ENCODE assay signal across 1 cellular context in the genomic region with DNA sequence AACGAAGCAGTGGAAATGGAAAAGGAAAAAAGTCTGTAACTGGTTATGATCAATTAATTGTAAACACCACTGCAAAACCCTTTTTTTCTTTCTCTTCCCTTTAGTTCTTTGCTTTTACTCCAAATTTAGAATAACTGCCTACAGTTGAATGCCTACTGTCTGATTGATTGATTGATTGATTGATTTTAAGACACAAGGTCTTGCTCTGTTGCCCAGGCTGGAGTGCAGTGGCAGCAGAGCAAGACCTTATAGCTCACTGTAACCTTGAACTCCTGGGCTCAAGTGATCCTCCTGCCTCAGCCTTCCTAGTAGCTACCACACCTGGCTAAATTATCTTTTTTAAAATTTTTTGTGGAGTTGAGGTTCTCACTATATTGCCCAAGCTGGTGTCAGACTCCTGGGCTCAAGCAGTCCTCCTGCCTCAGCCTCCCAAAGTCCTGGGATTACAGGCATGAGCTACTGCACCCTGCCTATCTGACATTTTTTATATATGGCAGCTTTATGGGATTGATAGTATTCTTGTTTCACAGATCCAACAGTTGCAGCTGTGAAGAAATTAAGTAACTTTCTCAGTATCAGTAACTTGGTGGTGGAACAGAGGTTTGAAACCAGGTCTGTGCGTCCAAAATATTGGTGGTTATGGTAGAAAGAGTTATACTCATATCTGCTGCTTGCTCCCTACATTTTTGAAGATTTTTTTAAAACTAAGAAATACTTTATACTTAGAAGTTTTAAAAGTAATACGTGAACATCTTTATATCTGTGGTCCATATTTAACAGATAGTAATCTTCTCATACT.
A peak's percentile ranks its signal among the peaks of the same experiment; 100 is the strongest.
TF ChIP-seq lines count a peak whose summit lies in the region.

No MANE protein-coding gene starts in this region.

TF ChIP-seq in K562, 482 proteins besides CTCF, POLR2A, EP300 and RAD21:
- no peak for TF ChIP-seq GABPB1 (CRISPR knock-in tag; IDR thresholded peaks at IDR 0.05)
- TF ChIP-seq, protein P1, sequence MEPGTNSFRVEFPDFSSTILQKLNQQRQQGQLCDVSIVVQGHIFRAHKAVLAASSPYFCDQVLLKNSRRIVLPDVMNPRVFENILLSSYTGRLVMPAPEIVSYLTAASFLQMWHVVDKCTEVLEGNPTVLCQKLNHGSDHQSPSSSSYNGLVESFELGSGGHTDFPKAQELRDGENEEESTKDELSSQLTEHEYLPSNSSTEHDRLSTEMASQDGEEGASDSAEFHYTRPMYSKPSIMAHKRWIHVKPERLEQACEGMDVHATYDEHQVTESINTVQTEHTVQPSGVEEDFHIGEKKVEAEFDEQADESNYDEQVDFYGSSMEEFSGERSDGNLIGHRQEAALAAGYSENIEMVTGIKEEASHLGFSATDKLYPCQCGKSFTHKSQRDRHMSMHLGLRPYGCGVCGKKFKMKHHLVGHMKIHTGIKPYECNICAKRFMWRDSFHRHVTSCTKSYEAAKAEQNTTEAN (CRISPR knock-in tag; IDR thresholded peaks at IDR 0.05) = no peak
- TF ChIP-seq, protein P2, sequence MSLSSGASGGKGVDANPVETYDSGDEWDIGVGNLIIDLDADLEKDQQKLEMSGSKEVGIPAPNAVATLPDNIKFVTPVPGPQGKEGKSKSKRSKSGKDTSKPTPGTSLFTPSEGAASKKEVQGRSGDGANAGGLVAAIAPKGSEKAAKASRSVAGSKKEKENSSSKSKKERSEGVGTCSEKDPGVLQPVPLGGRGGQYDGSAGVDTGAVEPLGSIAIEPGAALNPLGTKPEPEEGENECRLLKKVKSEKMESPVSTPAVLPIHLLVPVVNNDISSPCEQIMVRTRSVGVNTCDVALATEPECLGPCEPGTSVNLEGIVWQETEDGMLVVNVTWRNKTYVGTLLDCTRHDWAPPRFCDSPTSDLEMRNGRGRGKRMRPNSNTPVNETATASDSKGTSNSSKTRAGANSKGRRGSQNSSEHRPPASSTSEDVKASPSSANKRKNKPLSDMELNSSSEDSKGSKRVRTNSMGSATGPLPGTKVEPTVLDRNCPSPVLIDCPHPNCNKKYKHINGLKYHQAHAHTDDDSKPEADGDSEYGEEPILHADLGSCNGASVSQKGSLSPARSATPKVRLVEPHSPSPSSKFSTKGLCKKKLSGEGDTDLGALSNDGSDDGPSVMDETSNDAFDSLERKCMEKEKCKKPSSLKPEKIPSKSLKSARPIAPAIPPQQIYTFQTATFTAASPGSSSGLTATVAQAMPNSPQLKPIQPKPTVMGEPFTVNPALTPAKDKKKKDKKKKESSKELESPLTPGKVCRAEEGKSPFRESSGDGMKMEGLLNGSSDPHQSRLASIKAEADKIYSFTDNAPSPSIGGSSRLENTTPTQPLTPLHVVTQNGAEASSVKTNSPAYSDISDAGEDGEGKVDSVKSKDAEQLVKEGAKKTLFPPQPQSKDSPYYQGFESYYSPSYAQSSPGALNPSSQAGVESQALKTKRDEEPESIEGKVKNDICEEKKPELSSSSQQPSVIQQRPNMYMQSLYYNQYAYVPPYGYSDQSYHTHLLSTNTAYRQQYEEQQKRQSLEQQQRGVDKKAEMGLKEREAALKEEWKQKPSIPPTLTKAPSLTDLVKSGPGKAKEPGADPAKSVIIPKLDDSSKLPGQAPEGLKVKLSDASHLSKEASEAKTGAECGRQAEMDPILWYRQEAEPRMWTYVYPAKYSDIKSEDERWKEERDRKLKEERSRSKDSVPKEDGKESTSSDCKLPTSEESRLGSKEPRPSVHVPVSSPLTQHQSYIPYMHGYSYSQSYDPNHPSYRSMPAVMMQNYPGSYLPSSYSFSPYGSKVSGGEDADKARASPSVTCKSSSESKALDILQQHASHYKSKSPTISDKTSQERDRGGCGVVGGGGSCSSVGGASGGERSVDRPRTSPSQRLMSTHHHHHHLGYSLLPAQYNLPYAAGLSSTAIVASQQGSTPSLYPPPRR (CRISPR knock-in tag; IDR thresholded peaks at IDR 0.05; ENCODE audit: borderline replicate concordance) = no peak
- TF ChIP-seq MCM3 (IDR thresholded peaks at IDR 0.05) = no peak
- no peak for TF ChIP-seq SPI1 (IDR thresholded peaks at IDR 0.05; ENCODE audit: borderline replicate concordance, low read depth, low read length)
- TF ChIP-seq SIN3A (IDR thresholded peaks at IDR 0.05; ENCODE audit: borderline replicate concordance in 2 of 2, control insufficient read depth in 1 of 2, low read depth in 2 of 2, low read length in 2 of 2) = no peak
- TF ChIP-seq, protein P3, sequence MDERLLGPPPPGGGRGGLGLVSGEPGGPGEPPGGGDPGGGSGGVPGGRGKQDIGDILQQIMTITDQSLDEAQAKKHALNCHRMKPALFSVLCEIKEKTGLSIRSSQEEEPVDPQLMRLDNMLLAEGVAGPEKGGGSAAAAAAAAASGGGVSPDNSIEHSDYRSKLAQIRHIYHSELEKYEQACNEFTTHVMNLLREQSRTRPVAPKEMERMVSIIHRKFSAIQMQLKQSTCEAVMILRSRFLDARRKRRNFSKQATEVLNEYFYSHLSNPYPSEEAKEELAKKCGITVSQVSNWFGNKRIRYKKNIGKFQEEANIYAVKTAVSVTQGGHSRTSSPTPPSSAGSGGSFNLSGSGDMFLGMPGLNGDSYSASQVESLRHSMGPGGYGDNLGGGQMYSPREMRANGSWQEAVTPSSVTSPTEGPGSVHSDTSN (CRISPR knock-in tag; IDR thresholded peaks at IDR 0.05; ENCODE audit: low read depth) = no peak
- TF ChIP-seq, protein P3 (tag; conservative IDR thresholded peaks at IDR 0.05; ENCODE audit: low read depth) = peak; percentile 69
- TF ChIP-seq PKNOX1 (IDR thresholded peaks at IDR 0.05) = 0 out of 2 replicates have a peak, but pooled peaks have one; percentile 22
- peak; percentile 59 for TF ChIP-seq MEIS2 (IDR thresholded peaks at IDR 0.05; ENCODE audit: partially characterized antibody)
- TF ChIP-seq DPF2 (IDR thresholded peaks at IDR 0.05) = no peak
- no peak for TF ChIP-seq NR2C2 (CRISPR knock-in tag; IDR thresholded peaks at IDR 0.05)
- no peak for TF ChIP-seq NR2C2 (tag; IDR thresholded peaks at IDR 0.05)
- no peak for TF ChIP-seq CREB1 (IDR thresholded peaks at IDR 0.05)
- no peak for TF ChIP-seq CREB1 (CRISPR knock-in tag; IDR thresholded peaks at IDR 0.05)
